In genomic region chr9:112203536-112203935, GRCh38 we compare ENCODE assay signal across 19 cellular contexts. TPM values are rescaled to one million over a fixed set of nuclear protein-coding genes. Genes with fewer than 3 reads are reported as not detected.
DNase-seq lines count a peak whose midpoint lies in the region; ATAC-seq and TF ChIP-seq lines count a peak whose summit lies in the region.
"Had no signal": no experiment of that assay in that cellular context is flagged by ENCODE, and none has a peak within 500 bp of the region (broad histone marks: within the 10 kb centered on the region; RNA-seq: fewer than 3 reads in every experiment).

No MANE protein-coding gene starts in this region.

- no peak overlapping the region for H3K18ac ChIP-seq in mesenchymal stem cell (ENCODE audit: low read depth in 1 of 2, low read length in 2 of 2)

- H3K9ac ChIP-seq in mesenchymal stem cell (ENCODE audit: low read length), result peak overlapping the region; percentile 24

- in situ Hi-C loops in HAP-1 (cut with MboI; ENCODE audit: low sequenced_read_pairs), result no loop called here

- H3K23ac ChIP-seq in mesenchymal stem cell (ENCODE audit: low read length in 2 of 2), result no peak overlapping the region

- peaks cover 6 to 28% of the 10 kb centered on the region in 2 experiments for H3K36me3 ChIP-seq in mesenchymal stem cell (ENCODE audit: control insufficient read depth in 1 of 2, insufficient read depth in 2 of 2, low read depth in 1 of 2, low read length in 2 of 2)
- H3K36me3 ChIP-seq in HAP-1 (replicated peaks), result no peaks in the 10 kb centered on the region
- H3K36me3 ChIP-seq: right lobe of liver, WERI-Rb-1 had no signal

- no peak for TF ChIP-seq CTCF in epithelial cell of esophagus (IDR thresholded peaks at IDR 0.05; ENCODE audit: insufficient read depth, low read depth, low read length, missing control alignments)

- H3K27ac ChIP-seq in mesenchymal stem cell (ENCODE audit: low read length, poor library complexity, severe bottlenecking), result peak overlapping the region; percentile 49
- H3K27ac ChIP-seq: heart left ventricle, Peyer's patch, right lobe of liver, WERI-Rb-1 had no signal

- DNase-seq in EL (peak; percentile 78), RKO (ENCODE audit: low spot score) (peak; percentile 36), epithelial cell of esophagus (ENCODE audit: low read depth) (peak; percentile 43), mesenchymal stem cell (peak; percentile 66), mucosa of gallbladder (ENCODE audit: low spot score) (no peak), HAP-1 (ENCODE audit: low spot score in 2 of 2) (no peak), NCI-H2029 treated with DMSO at 0.1 percent for 48 hours (lab: John Stamatoyannopoulos, UW) (no peak)
- DNase-seq: activated CD4-positive, alpha-beta memory T cell treated with anti-CD3 and anti-CD28 coated beads for 36 hours; activated T-cell treated with anti-CD3 and anti-CD28 coated beads, Interleukin-2, amount 50 U/mL, for 4 hours; H9; heart left ventricle; islet precursor cell; midbrain; NCI-H2029; NCI-H526 treated with DMSO at 0.1 percent for 48 hours; Peyer's patch; right lobe of liver; WERI-Rb-1 had no signal

- no peak overlapping the region for H2BK15ac ChIP-seq in mesenchymal stem cell (ENCODE audit: low read depth, poor library complexity, severe bottlenecking)

- no peak overlapping the region for H3K4ac ChIP-seq in mesenchymal stem cell (ENCODE audit: low read depth in 1 of 2, low read length in 2 of 2)

- H2BK12ac ChIP-seq in mesenchymal stem cell (ENCODE audit: low read length in 2 of 2), result no peak overlapping the region

- H4K91ac ChIP-seq in mesenchymal stem cell (ENCODE audit: low read length), result no peak overlapping the region

- no peak overlapping the region for H4K8ac ChIP-seq in mesenchymal stem cell (ENCODE audit: low read length)

- 0% methylated on average over 2 of the region's 2 CpGs for WGBS in mesenchymal stem cell

- H3K9me3 ChIP-seq in mesenchymal stem cell (ENCODE audit: control insufficient read depth, low read length) (peaks cover 21% of the 10 kb centered on the region), HAP-1 (no peaks in the 10 kb centered on the region; the same call in 1 of the 2 replicates)
- H3K9me3 ChIP-seq: right lobe of liver had no signal

- H2AK5ac ChIP-seq in mesenchymal stem cell (ENCODE audit: low read length, severe bottlenecking), result no peak overlapping the region

- no peak overlapping the region for H3K14ac ChIP-seq in mesenchymal stem cell (ENCODE audit: low read length in 2 of 2)

- no peaks in the 10 kb centered on the region for H3K27me3 ChIP-seq in mesenchymal stem cell (ENCODE audit: control insufficient read depth in 1 of 2, insufficient read depth in 1 of 2, low read length in 2 of 2)
- no peaks in the 10 kb centered on the region for H3K27me3 ChIP-seq in HAP-1 (ENCODE audit: low read depth)
- H3K27me3 ChIP-seq: heart left ventricle, Peyer's patch, right lobe of liver had no signal

- peaks cover 5% of the 10 kb centered on the region for H3K4me1 ChIP-seq in mesenchymal stem cell (ENCODE audit: control insufficient read depth, insufficient read depth, low read depth, low read length)
- no peaks in the 10 kb centered on the region for H3K4me1 ChIP-seq in HAP-1
- H3K4me1 ChIP-seq: heart left ventricle, Peyer's patch, right lobe of liver had no signal

- no peak overlapping the region for H3K4me2 ChIP-seq in mesenchymal stem cell (ENCODE audit: low read length, poor library complexity, severe bottlenecking)

- no peak overlapping the region for H3K4me3 ChIP-seq in epithelial cell of esophagus (ENCODE audit: low read length)
- no peak overlapping the region for H3K4me3 ChIP-seq in mesenchymal stem cell (ENCODE audit: insufficient read depth in 1 of 2, low read depth in 1 of 2, low read length in 2 of 2)
- H3K4me3 ChIP-seq in HAP-1, result no peak overlapping the region
- H3K4me3 ChIP-seq: heart left ventricle, Peyer's patch, right lobe of liver had no signal

- H2AFZ ChIP-seq in mesenchymal stem cell (ENCODE audit: low read depth, low read length), result no peak overlapping the region

- no peak overlapping the region for H2BK5ac ChIP-seq in mesenchymal stem cell (ENCODE audit: low read depth, low read length, poor library complexity, severe bottlenecking)

- no peak for ATAC-seq in HG03565 (IDR thresholded peaks at IDR 0.05; ENCODE audit: unreplicated experiment)
- ATAC-seq: activated T-cell treated with anti-CD3 and anti-CD28 coated beads, Interleukin-2, amount 50 U/mL, for 4 hours; heart left ventricle; right lobe of liver had no signal

- H3K79me1 ChIP-seq in mesenchymal stem cell (replicated peaks; ENCODE audit: low read length, poor library complexity, severe bottlenecking), result peaks cover 4% of the 10 kb centered on the region

- H2BK120ac ChIP-seq in mesenchymal stem cell (ENCODE audit: low read depth, low read length), result no peak overlapping the region

RNA-seq across cellular contexts. Expression of gene SUSD1, which starts 28.4 kb away (rescaled TPM):
- polyA plus RNA-seq in mesenchymal stem cell (2013, experiment 1 of 2), result 19.2 TPM
- polyA plus RNA-seq in mesenchymal stem cell (2013, experiment 2 of 2), result 18.5 TPM
- 20.5 TPM for total RNA-seq in mucosa of gallbladder

Comparison
In these comparisons a context has a peak if more than half of its experiments do, and no peak if none do; other contexts are left out.
1. DNase-seq: peak in EL (single experiment), RKO (single experiment), epithelial cell of esophagus (single experiment) and mesenchymal stem cell (single experiment); none in mucosa of gallbladder (single experiment), HAP-1 (0 of 2) and NCI-H2029 treated with DMSO at 0.1 percent for 48 hours (single experiment).